9 cellular contexts compared by ENCODE assay signal in genomic region chr7:44103941-44104879, GRCh38. TPM values are rescaled to one million over a fixed set of nuclear protein-coding genes. Genes with fewer than 3 reads are reported as not detected.
DNase-seq lines count a peak whose midpoint lies in the region; ATAC-seq and TF ChIP-seq lines count a peak whose summit lies in the region.
"Had no signal": no experiment of that assay in that cellular context is flagged by ENCODE, and none has a peak within 500 bp of the region (broad histone marks: within the 10 kb centered on the region; RNA-seq: fewer than 3 reads in every experiment).

TSS of gene AEBP1 (plus strand) at chr7:44104345. CDS start at chr7:44104666, 321 bp downstream.

- H3K36me3 ChIP-seq in SJCRH30 (peaks cover 3% of the 10 kb centered on the region; the same call in 1 of the 2 replicates), duodenal mucosa (ENCODE audit: control insufficient read depth in 1 of 2, insufficient read depth in 2 of 2, low read length in 2 of 2) (no peaks in the 10 kb centered on the region), mesenchymal stem cell (ENCODE audit: control insufficient read depth in 1 of 2, insufficient read depth in 2 of 2, low read depth in 1 of 2, low read length in 2 of 2) (peaks cover 28 to 33% of the 10 kb centered on the region in 2 experiments), thyroid gland (no peaks in the 10 kb centered on the region)

- peak within 1 kb of the TSS; percentile 50 for H2AK5ac ChIP-seq in mesenchymal stem cell (ENCODE audit: low read length, severe bottlenecking)

- peak within 1 kb of the TSS; percentile 88 for H4K91ac ChIP-seq in mesenchymal stem cell (ENCODE audit: low read length)

- no peak within 1 kb of the TSS for H2AFZ ChIP-seq in mesenchymal stem cell (ENCODE audit: low read depth, low read length)

- DNase-seq in EL (peak; percentile 59), SJCRH30 (peak; percentile 51 to 54), mesenchymal stem cell (peak; percentile 55), thyroid gland (peak in 1 of 2 donors; percentile 35)

- no peaks in the 10 kb centered on the region for H3K9me3 ChIP-seq in SJCRH30 (replicated peaks)
- H3K9me3 ChIP-seq in duodenal mucosa (ENCODE audit: control insufficient read depth in 1 of 2, low read length in 2 of 2), result no peaks in the 10 kb centered on the region
- no peaks in the 10 kb centered on the region for H3K9me3 ChIP-seq in mesenchymal stem cell (ENCODE audit: control insufficient read depth, low read length)
- H3K9me3 ChIP-seq in thyroid gland, result no peaks in the 10 kb centered on the region

- peak within 1 kb of the TSS; percentile 97 for H2BK15ac ChIP-seq in mesenchymal stem cell (ENCODE audit: low read depth, poor library complexity, severe bottlenecking)

- peak within 1 kb of the TSS in 1 of 2 donors; percentile 29 for H3K9ac ChIP-seq in duodenal mucosa (ENCODE audit: low read depth in 1 of 2, low read length in 2 of 2)
- peak within 1 kb of the TSS; percentile 88 for H3K9ac ChIP-seq in mesenchymal stem cell (ENCODE audit: low read length)

- H3K23ac ChIP-seq in mesenchymal stem cell (ENCODE audit: low read length in 2 of 2), result no peak within 1 kb of the TSS

- WGBS in mesenchymal stem cell, result 1% methylated on average over 51 of the region's 89 CpGs
- 6 to 15% methylated on average over 17 to 51 of the region's 89 CpGs for WGBS in thyroid gland, 2 donors

- TF ChIP-seq POLR2A in thyroid gland (IDR thresholded peaks at IDR 0.05), result no peak

- peak within 1 kb of the TSS; percentile 63 for H2BK5ac ChIP-seq in mesenchymal stem cell (ENCODE audit: low read depth, low read length, poor library complexity, severe bottlenecking)

- peak within 1 kb of the TSS in 1 of 2 experiments; percentile 78 for H3K14ac ChIP-seq in mesenchymal stem cell (ENCODE audit: low read length in 2 of 2)

- H3K4me3 ChIP-seq in SJCRH30 (peak within 1 kb of the TSS; percentile 68), duodenal mucosa (ENCODE audit: low read depth in 1 of 2, low read length in 2 of 2) (peak within 1 kb of the TSS; percentile 54 to 62), mesenchymal stem cell (ENCODE audit: insufficient read depth in 1 of 2, low read depth in 1 of 2, low read length in 2 of 2) (peak within 1 kb of the TSS; percentile 65 to 91), thyroid gland (replicated peaks in 1 of 3) (peak within 1 kb of the TSS in 1 of 3 donors; percentile 52)

- peak within 1 kb of the TSS; percentile 6 to 88 for H3K4ac ChIP-seq in mesenchymal stem cell (ENCODE audit: low read depth in 1 of 2, low read length in 2 of 2)

- ATAC-seq in HG03354 (IDR thresholded peaks at IDR 0.05; ENCODE audit: poor library complexity, severe bottlenecking, unreplicated experiment) (no peak), GM21737 (IDR thresholded peaks at IDR 0.05; ENCODE audit: unreplicated experiment) (no peak), GM19351 (IDR thresholded peaks at IDR 0.05; ENCODE audit: unreplicated experiment) (no peak)

- no peak for TF ChIP-seq CTCF in thyroid gland (IDR thresholded peaks at IDR 0.05)

- peak within 1 kb of the TSS; percentile 61 to 82 for H3K18ac ChIP-seq in mesenchymal stem cell (ENCODE audit: low read depth in 1 of 2, low read length in 2 of 2)

- peak within 1 kb of the TSS; percentile 47 to 59 for H2BK12ac ChIP-seq in mesenchymal stem cell (ENCODE audit: low read length in 2 of 2)

- H3K27ac ChIP-seq in SJCRH30 (peak within 1 kb of the TSS; percentile 38; the same call in 1 of the 2 replicates), duodenal mucosa (ENCODE audit: low read depth, low read length) (peak within 1 kb of the TSS; percentile 36), mesenchymal stem cell (ENCODE audit: low read length, poor library complexity, severe bottlenecking) (peak within 1 kb of the TSS; percentile 57), thyroid gland (peak within 1 kb of the TSS; percentile 64 to 87 (median 87))

- peak within 1 kb of the TSS; percentile 79 for H3K4me2 ChIP-seq in mesenchymal stem cell (ENCODE audit: low read length, poor library complexity, severe bottlenecking)

- no peaks in the 10 kb centered on the region for H3K27me3 ChIP-seq in SJCRH30
- H3K27me3 ChIP-seq in duodenal mucosa (ENCODE audit: control insufficient read depth in 1 of 2, insufficient read depth in 2 of 2, low read length in 2 of 2), result peaks cover 13 to 20% of the 10 kb centered on the region in 2 donors
- no peaks in the 10 kb centered on the region for H3K27me3 ChIP-seq in mesenchymal stem cell (ENCODE audit: control insufficient read depth in 1 of 2, insufficient read depth in 1 of 2, low read length in 2 of 2)
- H3K27me3 ChIP-seq in thyroid gland, result no peaks in the 10 kb centered on the region

- peaks cover 26% of the 10 kb centered on the region for H3K4me1 ChIP-seq in SJCRH30
- peaks cover 0 to 6% of the 10 kb centered on the region in 2 donors for H3K4me1 ChIP-seq in duodenal mucosa (ENCODE audit: control insufficient read depth in 1 of 2, insufficient read depth in 2 of 2, low read length in 2 of 2)
- peaks cover 65% of the 10 kb centered on the region for H3K4me1 ChIP-seq in mesenchymal stem cell (ENCODE audit: control insufficient read depth, insufficient read depth, low read depth, low read length)
- H3K4me1 ChIP-seq in thyroid gland, result peaks cover 0 to 14% of the 10 kb centered on the region in 2 donors

- H2BK120ac ChIP-seq in mesenchymal stem cell (ENCODE audit: low read depth, low read length), result peak within 1 kb of the TSS; percentile 94

- peaks cover 4% of the 10 kb centered on the region for H3K79me1 ChIP-seq in mesenchymal stem cell (replicated peaks; ENCODE audit: low read length, poor library complexity, severe bottlenecking)

- intact Hi-C loops in thyroid gland (cut with DNase I), result no loop called here

- peak within 1 kb of the TSS; percentile 93 for H4K8ac ChIP-seq in mesenchymal stem cell (ENCODE audit: low read length)

RNA-seq across cellular contexts. Expression of gene AEBP1, which starts in this region (rescaled TPM):
- total RNA-seq in SJCRH30 (2014; rRNA removed; shearing (Covaris generic)), result 13.4 and 17.8 TPM in 2 replicates
- 95.5 TPM for polyA plus RNA-seq in mesenchymal stem cell (2013, experiment 1 of 2)
- 88.2 TPM for polyA plus RNA-seq in mesenchymal stem cell (2013, experiment 2 of 2)
- 100 to 1,000 TPM in 1 of 4 donors, 10 to 100 TPM in 3; 38.9 to 151 (median 57.6) TPM for total RNA-seq in thyroid gland
- total RNA-seq: LHCN-M2 had no signal

Comparison
In these comparisons a context has a peak if more than half of its experiments do, and no peak if none do; other contexts are left out.
1. H3K27ac ChIP-seq: peak in every context shown above with its lines; median percentile 87 in thyroid gland; 57 in mesenchymal stem cell; 38 in SJCRH30; 36 in duodenal mucosa.